In the genomic region with DNA sequence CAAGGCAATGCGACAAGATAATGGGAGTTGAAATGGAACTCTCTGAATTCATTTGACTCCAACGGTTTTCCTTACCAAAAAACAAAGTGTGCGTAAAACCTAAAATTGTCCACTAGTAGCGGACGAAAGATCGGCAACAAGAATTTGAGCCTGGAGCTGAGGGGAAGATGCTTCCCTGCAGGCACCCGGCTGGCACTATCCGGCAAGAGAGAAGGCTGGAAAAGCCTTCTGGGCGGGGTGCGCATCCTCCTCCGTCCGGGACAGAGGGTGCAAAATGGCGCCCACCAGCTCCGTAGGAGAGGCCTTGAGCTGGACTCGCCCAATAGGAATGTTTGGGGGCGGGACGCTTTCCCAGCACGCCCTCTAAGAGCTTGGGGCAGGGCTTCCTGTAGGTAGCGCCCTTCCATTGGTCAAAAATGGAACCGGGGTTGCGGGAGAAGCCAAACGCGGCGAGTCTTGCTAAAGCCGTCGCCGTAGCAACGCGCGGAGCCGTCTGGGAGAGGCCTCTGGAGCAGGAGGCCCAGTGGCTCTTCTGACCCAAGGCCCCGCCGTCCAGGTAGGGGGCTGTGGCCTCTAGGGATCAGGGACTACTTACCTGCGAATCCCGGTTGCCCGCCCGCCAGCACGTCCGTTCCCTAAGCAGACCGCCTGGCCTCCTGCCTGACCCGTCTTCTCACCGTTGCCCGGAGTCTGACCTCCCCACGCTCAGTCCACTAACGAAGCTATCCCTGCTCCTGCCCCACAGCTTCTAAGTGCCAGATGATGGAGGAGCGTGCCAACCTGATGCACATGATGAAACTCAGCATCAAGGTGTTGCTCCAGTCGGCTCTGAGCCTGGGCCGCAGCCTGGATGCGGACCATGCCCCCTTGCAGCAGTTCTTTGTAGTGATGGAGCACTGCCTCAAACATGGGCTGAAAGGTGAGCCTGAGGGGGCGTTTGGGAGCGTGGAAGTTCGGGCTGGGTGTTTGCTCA, we compare ENCODE assay signal across 8 cellular contexts. TPM values are rescaled to one million over a fixed set of nuclear protein-coding genes. Genes with fewer than 3 reads are reported as not detected.
DNase-seq lines count a peak whose midpoint lies in the region; ATAC-seq, FAIRE-seq and TF ChIP-seq lines count a peak whose summit lies in the region.

No MANE protein-coding gene starts in this region.

- peak overlapping the region; percentile 92 for H3K4me2 ChIP-seq in endothelial cell of umbilical vein (ENCODE audit: insufficient read depth, low read length)

- ATAC-seq in GM18868 (IDR thresholded peaks at IDR 0.05; ENCODE audit: unreplicated experiment) (peak; percentile 99), HG03135 (IDR thresholded peaks at IDR 0.05; ENCODE audit: unreplicated experiment) (peak; percentile 99)

- dilution Hi-C loops in endothelial cell of umbilical vein (cut with MboI; ENCODE audit: extremely low pct_ligation_motif_present, low sequenced_read_pairs) = no loop called here

- peak overlapping the region; percentile 56 for H3K27ac ChIP-seq in endothelial cell of umbilical vein (ENCODE audit: insufficient read depth, low read depth, low read length)

- no peaks in the 10 kb centered on the region for H3K9me3 Mint-ChIP-seq in mesothelial cell of epicardium

- H2AFZ ChIP-seq in endothelial cell of umbilical vein (ENCODE audit: low read depth, low read length) = peak overlapping the region; percentile 78

- H3K79me2 ChIP-seq in endothelial cell of umbilical vein (ENCODE audit: control insufficient read depth, insufficient read depth, low read length) = peaks cover 19% of the 10 kb centered on the region

- H3K27me3 ChIP-seq in endothelial cell of umbilical vein (ENCODE audit: control insufficient read depth in 2 of 2, insufficient read depth in 2 of 2, low read length in 2 of 2) = no peaks in the 10 kb centered on the region

- DNase-seq in 8988T (peak; percentile 92), NCI-H526 (lab: John Stamatoyannopoulos, UW) (peak; percentile 94 to 97), activated T-cell treated with anti-CD3 and anti-CD28 coated beads for 1 hour (ENCODE audit: low read depth) (peak; percentile 81), endothelial cell of umbilical vein (ENCODE audit: low read depth, low spot score) (peak; percentile 98), mesothelial cell of epicardium (ENCODE audit: low spot score in 2 of 2, unreplicated experiment in 2 of 2) (peak; percentile 92 to 94)
- peak; percentile 56 for DNase-seq in stimulated activated CD8-positive, alpha-beta memory T cell treated with anti-CD3 and anti-CD28 coated beads, Interleukin-15, amount 100 ng/mL, for 24 hours (ENCODE audit: low read depth)

- H3K9ac ChIP-seq in endothelial cell of umbilical vein (replicated peaks; ENCODE audit: extremely low read depth, insufficient read depth, low read length) = peak overlapping the region; percentile 75

- intact Hi-C loops in endothelial cell of umbilical vein (cut with micrococcal nuclease) = loop anchor here (1.0 to 10.0 kb wide), 8 partner anchors 8 to 1645 kb away; a partner anchor contains a TSS

- BruUV-seq in endothelial cell of umbilical vein (replicated peaks; lab: Mats Ljungman, UMichigan) = TSS peak; percentile 98

- peak; percentile 94 for FAIRE-seq in endothelial cell of umbilical vein (lab: Jason Lieb, UNC)

- no peaks in the 10 kb centered on the region for H3K9me3 ChIP-seq in endothelial cell of umbilical vein (replicated peaks; ENCODE audit: control insufficient read depth, insufficient read depth, low read length)

- POLR2A ChIA-PET in endothelial cell of umbilical vein (lab: Charles Lee) = interaction anchor here (0.6 to 1.9 kb wide), 4 partner anchors 9 to 261 kb away, joined by 3 to 13 read pairs (median 7); a partner anchor contains a TSS

- peaks cover 16% of the 10 kb centered on the region for H3K36me3 Mint-ChIP-seq in mesothelial cell of epicardium

- peaks cover 8% of the 10 kb centered on the region for H3K4me1 Mint-ChIP-seq in mesothelial cell of epicardium

- TF ChIP-seq POLR2A in endothelial cell of umbilical vein (IDR thresholded peaks at IDR 0.05; ENCODE audit: low read depth, low read length) = peak; percentile 90

- no peaks in the 10 kb centered on the region for H4K20me1 ChIP-seq in endothelial cell of umbilical vein (replicated peaks; ENCODE audit: control insufficient read depth, extremely low read depth, insufficient read depth, low read length)

- H3K27me3 Mint-ChIP-seq in mesothelial cell of epicardium (ENCODE audit: low read depth) = no peaks in the 10 kb centered on the region

- H3K4me1 ChIP-seq in endothelial cell of umbilical vein (ENCODE audit: control insufficient read depth, extremely low read depth, insufficient read depth, low read length) = peaks cover 13% of the 10 kb centered on the region

- TF ChIP-seq CTCF in endothelial cell of umbilical vein (IDR thresholded peaks at IDR 0.05; ENCODE audit: extremely low read depth in 1 of 2, insufficient read depth in 1 of 2, low read depth in 1 of 2, low read length in 2 of 2) (no peak), mesothelial cell of epicardium (IDR thresholded peaks at IDR 0.05; ENCODE audit: unreplicated experiment) (no peak)

- H3K36me3 ChIP-seq in endothelial cell of umbilical vein (ENCODE audit: control insufficient read depth in 2 of 2, extremely low read depth in 1 of 2, insufficient read depth in 2 of 2, low read length in 2 of 2) = peaks cover 8 to 10% of the 10 kb centered on the region in 2 experiments

- peak overlapping the region; percentile 94 for H3K4me3 Mint-ChIP-seq in mesothelial cell of epicardium

- CTCF ChIA-PET in endothelial cell of umbilical vein (lab: Charles Lee) = interaction anchor here (0.9 to 1.1 kb wide), 2 partner anchors 8 to 16 kb away, joined by 3 to 4 read pairs; a partner anchor contains a TSS

- H3K4me3 ChIP-seq in endothelial cell of umbilical vein (replicated peaks in 1 of 3; ENCODE audit: insufficient read depth in 1 of 3, low read depth in 1 of 3, low read length in 3 of 3) = peak overlapping the region; percentile 22 to 83 (median 48)

- H3K27ac Mint-ChIP-seq in mesothelial cell of epicardium = peak overlapping the region; percentile 98

- no peaks in the 10 kb centered on the region for H3K9me1 ChIP-seq in endothelial cell of umbilical vein (replicated peaks; ENCODE audit: control insufficient read depth, extremely low read depth, insufficient read depth, low read length)

TF ChIP-seq in endothelial cell of umbilical vein, 7 proteins besides CTCF, POLR2A, EP300 and RAD21:
- TF ChIP-seq, protein P1, sequence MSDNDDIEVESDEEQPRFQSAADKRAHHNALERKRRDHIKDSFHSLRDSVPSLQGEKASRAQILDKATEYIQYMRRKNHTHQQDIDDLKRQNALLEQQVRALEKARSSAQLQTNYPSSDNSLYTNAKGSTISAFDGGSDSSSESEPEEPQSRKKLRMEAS (IDR thresholded peaks at IDR 0.05; ENCODE audit: insufficient read depth, insufficient read length) = no peak
- TF ChIP-seq MYC (IDR thresholded peaks at IDR 0.05; ENCODE audit: low read depth, low read length) (no peak), POLR2AphosphoS5 (IDR thresholded peaks at IDR 0.05; ENCODE audit: insufficient read depth, low read depth, low read length) (peak; percentile 78), JUN (IDR thresholded peaks at IDR 0.05; ENCODE audit: borderline replicate concordance, insufficient read depth, insufficient read length, low read depth) (no peak), GATA2 (IDR thresholded peaks at IDR 0.05; ENCODE audit: insufficient read depth, insufficient read length, low read depth, low read length) (no peak), FOS (IDR thresholded peaks at IDR 0.05; ENCODE audit: borderline replicate concordance, insufficient read depth, low read length) (no peak)

RNA-seq across cellular contexts. Expression of a gene that starts 9.2 kb away (rescaled TPM):
- total RNA-seq in endothelial cell of umbilical vein = 43.3 and 44.9 TPM in 2 replicates
- polyA plus RNA-seq in endothelial cell of umbilical vein = 25.4 and 25.6 TPM in 2 replicates
- 25.4 and 26.8 TPM in 2 replicates for polyA plus RNA-seq in endothelial cell of umbilical vein (2011; cell fraction: cytosol; rRNA removed)
- polyA plus RNA-seq in endothelial cell of umbilical vein (2011; cell fraction: nucleus; rRNA removed) = 59.7 and 71.6 TPM in 2 replicates
- 26.9 and 28.1 TPM in 2 replicates for polyA plus RNA-seq in endothelial cell of umbilical vein (2012)
- polyA minus RNA-seq in endothelial cell of umbilical vein = 32.1 and 39.4 TPM in 2 replicates
- 15.3 TPM for polyA minus RNA-seq in endothelial cell of umbilical vein (2011; cell fraction: cytosol; rRNA and poly(A)+ RNA removed)
- 31.0 and 36.0 TPM in 2 replicates for polyA minus RNA-seq in endothelial cell of umbilical vein (2011; cell fraction: nucleus; rRNA and poly(A)+ RNA removed)
- 46.3 to 55.9 TPM (median 51.5 TPM) in 3 replicates for total RNA-seq in mesothelial cell of epicardium

Comparison
In these comparisons a context has a peak if more than half of its experiments do, and no peak if none do; other contexts are left out.
1. Peak in every context shown above with its lines: DNase-seq, ATAC-seq, H3K4me3 ChIP-seq and H3K27ac ChIP-seq.